In genomic region chr11:46727952-46728658, GRCh38 we compare ENCODE assay signal across 33 cellular contexts. TPM values are rescaled to one million over a fixed set of nuclear protein-coding genes. Genes with fewer than 3 reads are reported as not detected.
"Had no signal": no experiment of that assay in that cellular context is flagged by ENCODE, and none has a peak within 500 bp of the region (broad histone marks: within the 10 kb centered on the region; RNA-seq: fewer than 3 reads in every experiment).

No MANE protein-coding gene starts in this region.

- H3K9me3 Mint-ChIP-seq: activated CD4-positive, alpha-beta T cell treated with anti-CD3 and anti-CD28 coated beads, Interleukin-2, amount 10 ng/mL, durations not matched to agents 7 days and 5 days; activated naive CD4-positive, alpha-beta T cell treated with anti-CD3 and anti-CD28 coated beads, Interleukin-2, amount 10 ng/mL, durations not matched to agents 7 days and 5 days; activated naive CD8-positive, alpha-beta T cell treated with anti-CD3 and anti-CD28 coated beads, Interleukin-2, amount 50 U/mL, for 24 hours; activated T-cell treated with anti-CD3 and anti-CD28 coated beads, Interleukin-2, amount 50 U/mL, for 24 hours; activated T-helper 2 cell treated with anti-CD3 and anti-CD28 coated beads, Interferon-gamma antibody, Interleukin-2, Interleukin-4, amounts not matched to agents 10 μg/mL and 5 μg/mL and 100 μg/mL, durations not matched to agents 14 hours and 24 hours and 36 hours; central memory CD8-positive, alpha-beta T cell had no signal

- H3K27ac Mint-ChIP-seq: activated CD4-positive, alpha-beta T cell treated with anti-CD3 and anti-CD28 coated beads for 36 hours; activated CD4-positive, alpha-beta T cell treated with anti-CD3 and anti-CD28 coated beads, Interleukin-2, amount 10 ng/mL, durations not matched to agents 7 days and 5 days; activated CD8-positive, alpha-beta T cell treated with anti-CD3 and anti-CD28 coated beads, Interleukin-2, amount 10 ng/mL, durations not matched to agents 7 days and 5 days; activated naive CD4-positive, alpha-beta T cell treated with anti-CD3 and anti-CD28 coated beads, Interleukin-2, amount 10 ng/mL, durations not matched to agents 7 days and 5 days; activated naive CD8-positive, alpha-beta T cell; activated naive CD8-positive, alpha-beta T cell treated with anti-CD3 and anti-CD28 coated beads, Interleukin-2, amount 50 U/mL, for 24 hours; activated T-cell treated with anti-CD3 and anti-CD28 coated beads, Interleukin-2, amount 50 U/mL, for 24 hours; activated T-helper 2 cell treated with anti-CD3 and anti-CD28 coated beads, Interferon-gamma antibody, Interleukin-2, Interleukin-4, amounts not matched to agents 10 μg/mL and 5 μg/mL and 100 μg/mL, durations not matched to agents 14 hours and 24 hours and 36 hours had no signal

- H3K36me3 Mint-ChIP-seq: activated naive CD4-positive, alpha-beta T cell treated with anti-CD3 and anti-CD28 coated beads, Interleukin-2, amount 10 ng/mL, durations not matched to agents 7 days and 5 days; activated naive CD8-positive, alpha-beta T cell had no signal

- H3K27me3 Mint-ChIP-seq: activated CD4-positive, alpha-beta T cell treated with anti-CD3 and anti-CD28 coated beads for 36 hours; activated CD4-positive, alpha-beta T cell treated with anti-CD3 and anti-CD28 coated beads, Interleukin-2, amount 10 ng/mL, durations not matched to agents 7 days and 5 days; activated naive CD4-positive, alpha-beta T cell treated with anti-CD3 and anti-CD28 coated beads, Interleukin-2, amount 10 ng/mL, durations not matched to agents 7 days and 5 days; activated naive CD8-positive, alpha-beta T cell; activated naive CD8-positive, alpha-beta T cell treated with anti-CD3 and anti-CD28 coated beads, Interleukin-2, amount 50 U/mL, for 24 hours; activated T-cell treated with anti-CD3 and anti-CD28 coated beads, Interleukin-2, amount 50 U/mL, for 24 hours; central memory CD8-positive, alpha-beta T cell had no signal

- H3K36me3 ChIP-seq: cardiac muscle cell had no signal

- H3K4me3 Mint-ChIP-seq: activated CD4-positive, alpha-beta T cell treated with anti-CD3 and anti-CD28 coated beads for 36 hours; activated CD4-positive, alpha-beta T cell treated with anti-CD3 and anti-CD28 coated beads, Interleukin-2, amount 10 ng/mL, durations not matched to agents 7 days and 5 days; activated CD8-positive, alpha-beta T cell treated with anti-CD3 and anti-CD28 coated beads, Interleukin-2, amount 10 ng/mL, durations not matched to agents 7 days and 5 days; activated naive CD4-positive, alpha-beta T cell treated with anti-CD3 and anti-CD28 coated beads, Interleukin-2, amount 10 ng/mL, durations not matched to agents 7 days and 5 days; activated naive CD8-positive, alpha-beta T cell; activated naive CD8-positive, alpha-beta T cell treated with anti-CD3 and anti-CD28 coated beads, Interleukin-2, amount 50 U/mL, for 24 hours; activated T-cell treated with anti-CD3 and anti-CD28 coated beads, Interleukin-2, amount 50 U/mL, for 24 hours; central memory CD8-positive, alpha-beta T cell had no signal

- ATAC-seq: activated CD4-positive, alpha-beta T cell treated with anti-CD3 and anti-CD28 coated beads for 36 hours; activated CD8-positive, alpha-beta T cell treated with anti-CD3 and anti-CD28 coated beads, Interleukin-2, amount 10 ng/mL, durations not matched to agents 7 days and 5 days; activated naive CD8-positive, alpha-beta T cell treated with anti-CD3 and anti-CD28 coated beads, Interleukin-2, amount 50 U/mL, for 24 hours; PC-3 had no signal

- H3K27me3 ChIP-seq: cardiac muscle cell had no signal

- H3K4me1 Mint-ChIP-seq: activated CD4-positive, alpha-beta T cell treated with anti-CD3 and anti-CD28 coated beads for 36 hours; activated CD4-positive, alpha-beta T cell treated with anti-CD3 and anti-CD28 coated beads, Interleukin-2, amount 10 ng/mL, durations not matched to agents 7 days and 5 days; activated naive CD4-positive, alpha-beta T cell treated with anti-CD3 and anti-CD28 coated beads, Interleukin-2, amount 10 ng/mL, durations not matched to agents 7 days and 5 days; activated naive CD8-positive, alpha-beta T cell treated with anti-CD3 and anti-CD28 coated beads, Interleukin-2, amount 50 U/mL, for 24 hours; central memory CD8-positive, alpha-beta T cell had no signal

- H3K4me3 ChIP-seq: cardiac muscle cell had no signal

- H3K27ac ChIP-seq: cardiac muscle cell, RWPE1, VCaP had no signal

- DNase-seq: activated CD4-positive, alpha-beta T cell treated with anti-CD3 and anti-CD28 coated beads for 36 hours; activated CD4-positive, alpha-beta T cell treated with anti-CD3 and anti-CD28 coated beads, Interleukin-2, amount 10 ng/mL, durations not matched to agents 7 days and 5 days; activated CD4-positive, alpha-beta T cell treated with anti-CD3 and anti-CD28 coated beads, Interleukin-2, amount 50 U/mL, for 48 hours; activated CD4-positive, CD25-positive, alpha-beta regulatory T cell; activated CD8-positive, alpha-beta T cell treated with anti-CD3 and anti-CD28 coated beads, Interleukin-2, amount 10 ng/mL, durations not matched to agents 7 days and 5 days; activated naive CD4-positive, alpha-beta T cell treated with anti-CD3 and anti-CD28 coated beads, Interleukin-2, amount 10 ng/mL, durations not matched to agents 7 days and 5 days; activated naive CD8-positive, alpha-beta T cell treated with anti-CD3 and anti-CD28 coated beads, Interleukin-2, amount 50 U/mL, for 24 hours; activated T-cell treated with anti-CD3 and anti-CD28 coated beads, Interleukin-2, amount 50 U/mL, for 24 hours; anterior cingulate cortex; Karpas-422; KBM-7; NCI-H1048; NCI-H1105 treated with DMSO at 0.1 percent for 48 hours; NCI-H1436; NCI-H1694 treated with DMSO at 0.1 percent for 48 hours; NCI-H2029; NCI-H345; NCI-H524 treated with DMSO at 0.1 percent for 48 hours; PC-3; Right ventricle myocardium superior; SW 1271; T-helper 1 cell; T-helper 2 cell; T-helper 9 cell had no signal

- FAIRE-seq: RCC 7860 had no signal

RNA-seq across cellular contexts. Expression of gene F2, which starts 9.1 kb away (rescaled TPM):
- total RNA-seq: activated CD4-positive, alpha-beta T cell treated with anti-CD3 and anti-CD28 coated beads for 36 hours; cardiac muscle cell; MCF 10A; NCI-H460; PC-3 had no signal
